1 cellular context compared by ENCODE assay signal in genomic region chr19:39996811-39997594, GRCh38.
TF ChIP-seq lines count a peak whose summit lies in the region.

ZNF546 (plus strand) TSS chr19:39997060; CDS start chr19:39998327, 1,267 bp downstream.

TF ChIP-seq in WTC11, 78 proteins besides CTCF, POLR2A, EP300 and RAD21 (continued from another document and continues in another):
- TF ChIP-seq, protein P1, sequence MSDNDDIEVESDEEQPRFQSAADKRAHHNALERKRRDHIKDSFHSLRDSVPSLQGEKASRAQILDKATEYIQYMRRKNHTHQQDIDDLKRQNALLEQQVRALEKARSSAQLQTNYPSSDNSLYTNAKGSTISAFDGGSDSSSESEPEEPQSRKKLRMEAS (CRISPR knock-in tag; IDR thresholded peaks at IDR 0.05) = peak; percentile 58
- TF ChIP-seq JUN (CRISPR knock-in tag; IDR thresholded peaks at IDR 0.05) (no peak), HMGXB4 (CRISPR knock-in tag; IDR thresholded peaks at IDR 0.05) (no peak), NR3C1 (CRISPR knock-in tag; conservative IDR thresholded peaks at IDR 0.05; ENCODE audit: low read depth) (no peak), ZBTB21 (CRISPR knock-in tag; IDR thresholded peaks at IDR 0.05; ENCODE audit: borderline replicate concordance) (no peak), TCF7 (CRISPR knock-in tag; IDR thresholded peaks at IDR 0.05; ENCODE audit: low read depth) (no peak), E2F4 (CRISPR knock-in tag; IDR thresholded peaks at IDR 0.05; ENCODE audit: borderline replicate concordance, low read depth) (no peak), RELA (CRISPR knock-in tag; IDR thresholded peaks at IDR 0.05; ENCODE audit: borderline replicate concordance) (no peak), ZNF416 (CRISPR knock-in tag; IDR thresholded peaks at IDR 0.05) (no peak), NFATC4 (CRISPR knock-in tag; IDR thresholded peaks at IDR 0.05) (no peak), JAZF1 (CRISPR knock-in tag; IDR thresholded peaks at IDR 0.05) (no peak), ZNF281 (CRISPR knock-in tag; IDR thresholded peaks at IDR 0.05) (no peak), SOX15 (CRISPR knock-in tag; IDR thresholded peaks at IDR 0.05) (no peak), RORB (CRISPR knock-in tag; IDR thresholded peaks at IDR 0.05) (no peak), NR2C2 (CRISPR knock-in tag; IDR thresholded peaks at IDR 0.05) (0 out of 2 replicates have a peak, but pooled peaks have one; percentile 6), SMAD3 (CRISPR knock-in tag; IDR thresholded peaks at IDR 0.05; ENCODE audit: borderline replicate concordance) (no peak), CREB1 (CRISPR knock-in tag; IDR thresholded peaks at IDR 0.05) (no peak), OVOL2 (CRISPR knock-in tag; IDR thresholded peaks at IDR 0.05; ENCODE audit: borderline replicate concordance) (no peak), ATF3 (CRISPR knock-in tag; conservative IDR thresholded peaks at IDR 0.05) (no peak), HMGA2 (CRISPR knock-in tag; IDR thresholded peaks at IDR 0.05) (no peak), MYBL2 (CRISPR knock-in tag; IDR thresholded peaks at IDR 0.05) (peak; percentile 85), FOXP1 (CRISPR knock-in tag; IDR thresholded peaks at IDR 0.05; ENCODE audit: borderline replicate concordance) (peak; percentile 56; the same call in 1 of the 2 replicates), ZNF121 (CRISPR knock-in tag; IDR thresholded peaks at IDR 0.05) (no peak), CBFB (CRISPR knock-in tag; IDR thresholded peaks at IDR 0.05; ENCODE audit: low read depth) (no peak), ZNF396 (CRISPR knock-in tag; IDR thresholded peaks at IDR 0.05; ENCODE audit: borderline replicate concordance) (no peak), TEAD4 (CRISPR knock-in tag; IDR thresholded peaks at IDR 0.05) (0 out of 2 replicates have a peak, but pooled peaks have one; percentile 50), MXD4 (CRISPR knock-in tag; IDR thresholded peaks at IDR 0.05; ENCODE audit: borderline replicate concordance) (no peak), ZNF423 (CRISPR knock-in tag; IDR thresholded peaks at IDR 0.05) (no peak), NFYB (CRISPR knock-in tag; conservative IDR thresholded peaks at IDR 0.05; ENCODE audit: low read depth) (no peak), TP53 (CRISPR knock-in tag; IDR thresholded peaks at IDR 0.05) (no peak), TEAD1 (CRISPR knock-in tag; IDR thresholded peaks at IDR 0.05) (no peak), ZNF263 (CRISPR knock-in tag; IDR thresholded peaks at IDR 0.05; ENCODE audit: low read depth) (no peak)
- TF ChIP-seq, protein P2, sequence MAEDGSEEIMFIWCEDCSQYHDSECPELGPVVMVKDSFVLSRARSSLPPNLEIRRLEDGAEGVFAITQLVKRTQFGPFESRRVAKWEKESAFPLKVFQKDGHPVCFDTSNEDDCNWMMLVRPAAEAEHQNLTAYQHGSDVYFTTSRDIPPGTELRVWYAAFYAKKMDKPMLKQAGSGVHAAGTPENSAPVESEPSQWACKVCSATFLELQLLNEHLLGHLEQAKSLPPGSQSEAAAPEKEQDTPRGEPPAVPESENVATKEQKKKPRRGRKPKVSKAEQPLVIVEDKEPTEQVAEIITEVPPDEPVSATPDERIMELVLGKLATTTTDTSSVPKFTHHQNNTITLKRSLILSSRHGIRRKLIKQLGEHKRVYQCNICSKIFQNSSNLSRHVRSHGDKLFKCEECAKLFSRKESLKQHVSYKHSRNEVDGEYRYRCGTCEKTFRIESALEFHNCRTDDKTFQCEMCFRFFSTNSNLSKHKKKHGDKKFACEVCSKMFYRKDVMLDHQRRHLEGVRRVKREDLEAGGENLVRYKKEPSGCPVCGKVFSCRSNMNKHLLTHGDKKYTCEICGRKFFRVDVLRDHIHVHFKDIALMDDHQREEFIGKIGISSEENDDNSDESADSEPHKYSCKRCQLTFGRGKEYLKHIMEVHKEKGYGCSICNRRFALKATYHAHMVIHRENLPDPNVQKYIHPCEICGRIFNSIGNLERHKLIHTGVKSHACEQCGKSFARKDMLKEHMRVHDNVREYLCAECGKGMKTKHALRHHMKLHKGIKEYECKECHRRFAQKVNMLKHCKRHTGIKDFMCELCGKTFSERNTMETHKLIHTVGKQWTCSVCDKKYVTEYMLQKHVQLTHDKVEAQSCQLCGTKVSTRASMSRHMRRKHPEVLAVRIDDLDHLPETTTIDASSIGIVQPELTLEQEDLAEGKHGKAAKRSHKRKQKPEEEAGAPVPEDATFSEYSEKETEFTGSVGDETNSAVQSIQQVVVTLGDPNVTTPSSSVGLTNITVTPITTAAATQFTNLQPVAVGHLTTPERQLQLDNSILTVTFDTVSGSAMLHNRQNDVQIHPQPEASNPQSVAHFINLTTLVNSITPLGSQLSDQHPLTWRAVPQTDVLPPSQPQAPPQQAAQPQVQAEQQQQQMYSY (CRISPR knock-in tag; IDR thresholded peaks at IDR 0.05) = no peak
- TF ChIP-seq, protein P3, sequence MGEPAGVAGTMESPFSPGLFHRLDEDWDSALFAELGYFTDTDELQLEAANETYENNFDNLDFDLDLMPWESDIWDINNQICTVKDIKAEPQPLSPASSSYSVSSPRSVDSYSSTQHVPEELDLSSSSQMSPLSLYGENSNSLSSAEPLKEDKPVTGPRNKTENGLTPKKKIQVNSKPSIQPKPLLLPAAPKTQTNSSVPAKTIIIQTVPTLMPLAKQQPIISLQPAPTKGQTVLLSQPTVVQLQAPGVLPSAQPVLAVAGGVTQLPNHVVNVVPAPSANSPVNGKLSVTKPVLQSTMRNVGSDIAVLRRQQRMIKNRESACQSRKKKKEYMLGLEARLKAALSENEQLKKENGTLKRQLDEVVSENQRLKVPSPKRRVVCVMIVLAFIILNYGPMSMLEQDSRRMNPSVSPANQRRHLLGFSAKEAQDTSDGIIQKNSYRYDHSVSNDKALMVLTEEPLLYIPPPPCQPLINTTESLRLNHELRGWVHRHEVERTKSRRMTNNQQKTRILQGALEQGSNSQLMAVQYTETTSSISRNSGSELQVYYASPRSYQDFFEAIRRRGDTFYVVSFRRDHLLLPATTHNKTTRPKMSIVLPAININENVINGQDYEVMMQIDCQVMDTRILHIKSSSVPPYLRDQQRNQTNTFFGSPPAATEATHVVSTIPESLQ (CRISPR knock-in tag; IDR thresholded peaks at IDR 0.05) = no peak
- TF ChIP-seq, protein P4, sequence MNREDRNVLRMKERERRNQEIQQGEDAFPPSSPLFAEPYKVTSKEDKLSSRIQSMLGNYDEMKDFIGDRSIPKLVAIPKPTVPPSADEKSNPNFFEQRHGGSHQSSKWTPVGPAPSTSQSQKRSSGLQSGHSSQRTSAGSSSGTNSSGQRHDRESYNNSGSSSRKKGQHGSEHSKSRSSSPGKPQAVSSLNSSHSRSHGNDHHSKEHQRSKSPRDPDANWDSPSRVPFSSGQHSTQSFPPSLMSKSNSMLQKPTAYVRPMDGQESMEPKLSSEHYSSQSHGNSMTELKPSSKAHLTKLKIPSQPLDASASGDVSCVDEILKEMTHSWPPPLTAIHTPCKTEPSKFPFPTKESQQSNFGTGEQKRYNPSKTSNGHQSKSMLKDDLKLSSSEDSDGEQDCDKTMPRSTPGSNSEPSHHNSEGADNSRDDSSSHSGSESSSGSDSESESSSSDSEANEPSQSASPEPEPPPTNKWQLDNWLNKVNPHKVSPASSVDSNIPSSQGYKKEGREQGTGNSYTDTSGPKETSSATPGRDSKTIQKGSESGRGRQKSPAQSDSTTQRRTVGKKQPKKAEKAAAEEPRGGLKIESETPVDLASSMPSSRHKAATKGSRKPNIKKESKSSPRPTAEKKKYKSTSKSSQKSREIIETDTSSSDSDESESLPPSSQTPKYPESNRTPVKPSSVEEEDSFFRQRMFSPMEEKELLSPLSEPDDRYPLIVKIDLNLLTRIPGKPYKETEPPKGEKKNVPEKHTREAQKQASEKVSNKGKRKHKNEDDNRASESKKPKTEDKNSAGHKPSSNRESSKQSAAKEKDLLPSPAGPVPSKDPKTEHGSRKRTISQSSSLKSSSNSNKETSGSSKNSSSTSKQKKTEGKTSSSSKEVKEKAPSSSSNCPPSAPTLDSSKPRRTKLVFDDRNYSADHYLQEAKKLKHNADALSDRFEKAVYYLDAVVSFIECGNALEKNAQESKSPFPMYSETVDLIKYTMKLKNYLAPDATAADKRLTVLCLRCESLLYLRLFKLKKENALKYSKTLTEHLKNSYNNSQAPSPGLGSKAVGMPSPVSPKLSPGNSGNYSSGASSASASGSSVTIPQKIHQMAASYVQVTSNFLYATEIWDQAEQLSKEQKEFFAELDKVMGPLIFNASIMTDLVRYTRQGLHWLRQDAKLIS (CRISPR knock-in tag; IDR thresholded peaks at IDR 0.05; ENCODE audit: borderline replicate concordance) = no peak
- TF ChIP-seq, protein P5, sequence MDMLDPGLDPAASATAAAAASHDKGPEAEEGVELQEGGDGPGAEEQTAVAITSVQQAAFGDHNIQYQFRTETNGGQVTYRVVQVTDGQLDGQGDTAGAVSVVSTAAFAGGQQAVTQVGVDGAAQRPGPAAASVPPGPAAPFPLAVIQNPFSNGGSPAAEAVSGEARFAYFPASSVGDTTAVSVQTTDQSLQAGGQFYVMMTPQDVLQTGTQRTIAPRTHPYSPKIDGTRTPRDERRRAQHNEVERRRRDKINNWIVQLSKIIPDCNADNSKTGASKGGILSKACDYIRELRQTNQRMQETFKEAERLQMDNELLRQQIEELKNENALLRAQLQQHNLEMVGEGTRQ (CRISPR knock-in tag; IDR thresholded peaks at IDR 0.05) = no peak
- TF ChIP-seq, protein P6, sequence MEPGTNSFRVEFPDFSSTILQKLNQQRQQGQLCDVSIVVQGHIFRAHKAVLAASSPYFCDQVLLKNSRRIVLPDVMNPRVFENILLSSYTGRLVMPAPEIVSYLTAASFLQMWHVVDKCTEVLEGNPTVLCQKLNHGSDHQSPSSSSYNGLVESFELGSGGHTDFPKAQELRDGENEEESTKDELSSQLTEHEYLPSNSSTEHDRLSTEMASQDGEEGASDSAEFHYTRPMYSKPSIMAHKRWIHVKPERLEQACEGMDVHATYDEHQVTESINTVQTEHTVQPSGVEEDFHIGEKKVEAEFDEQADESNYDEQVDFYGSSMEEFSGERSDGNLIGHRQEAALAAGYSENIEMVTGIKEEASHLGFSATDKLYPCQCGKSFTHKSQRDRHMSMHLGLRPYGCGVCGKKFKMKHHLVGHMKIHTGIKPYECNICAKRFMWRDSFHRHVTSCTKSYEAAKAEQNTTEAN (CRISPR knock-in tag; IDR thresholded peaks at IDR 0.05) = peak; percentile 53; the same call in 1 of the 2 replicates
- TF ChIP-seq, protein P7, sequence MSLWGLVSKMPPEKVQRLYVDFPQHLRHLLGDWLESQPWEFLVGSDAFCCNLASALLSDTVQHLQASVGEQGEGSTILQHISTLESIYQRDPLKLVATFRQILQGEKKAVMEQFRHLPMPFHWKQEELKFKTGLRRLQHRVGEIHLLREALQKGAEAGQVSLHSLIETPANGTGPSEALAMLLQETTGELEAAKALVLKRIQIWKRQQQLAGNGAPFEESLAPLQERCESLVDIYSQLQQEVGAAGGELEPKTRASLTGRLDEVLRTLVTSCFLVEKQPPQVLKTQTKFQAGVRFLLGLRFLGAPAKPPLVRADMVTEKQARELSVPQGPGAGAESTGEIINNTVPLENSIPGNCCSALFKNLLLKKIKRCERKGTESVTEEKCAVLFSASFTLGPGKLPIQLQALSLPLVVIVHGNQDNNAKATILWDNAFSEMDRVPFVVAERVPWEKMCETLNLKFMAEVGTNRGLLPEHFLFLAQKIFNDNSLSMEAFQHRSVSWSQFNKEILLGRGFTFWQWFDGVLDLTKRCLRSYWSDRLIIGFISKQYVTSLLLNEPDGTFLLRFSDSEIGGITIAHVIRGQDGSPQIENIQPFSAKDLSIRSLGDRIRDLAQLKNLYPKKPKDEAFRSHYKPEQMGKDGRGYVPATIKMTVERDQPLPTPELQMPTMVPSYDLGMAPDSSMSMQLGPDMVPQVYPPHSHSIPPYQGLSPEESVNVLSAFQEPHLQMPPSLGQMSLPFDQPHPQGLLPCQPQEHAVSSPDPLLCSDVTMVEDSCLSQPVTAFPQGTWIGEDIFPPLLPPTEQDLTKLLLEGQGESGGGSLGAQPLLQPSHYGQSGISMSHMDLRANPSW (CRISPR knock-in tag; conservative IDR thresholded peaks at IDR 0.05; ENCODE audit: low read depth) = no peak
